In genomic region chr5:157108961-157109360, GRCh38 we compare ENCODE assay signal across 9 cellular contexts. TPM values are rescaled to one million over a fixed set of nuclear protein-coding genes. Genes with fewer than 3 reads are reported as not detected.
DNase-seq lines count a peak whose midpoint lies in the region; ATAC-seq, FAIRE-seq and TF ChIP-seq lines count a peak whose summit lies in the region.
"Had no signal": no experiment of that assay in that cellular context is flagged by ENCODE, and none has a peak within 500 bp of the region (broad histone marks: within the 10 kb centered on the region; RNA-seq: fewer than 3 reads in every experiment).

HAVCR2 (minus strand) TSS chr5:157109044; CDS start chr5:157108983, 61 bp downstream.

- ATAC-seq in HG02588 (IDR thresholded peaks at IDR 0.05; ENCODE audit: unreplicated experiment) (peak; percentile 79), thoracic aorta (ENCODE audit: insufficient number of reproducible peaks, low FRiP score, low read depth) (no peak)

- no peaks in the 10 kb centered on the region for H3K36me3 ChIP-seq in thoracic aorta

- no peaks in the 10 kb centered on the region for H3K27me3 ChIP-seq in thoracic aorta (replicated peaks; ENCODE audit: insufficient read depth)

- peak; percentile 93 for FAIRE-seq in GM12892 (lab: Jason Lieb, UNC)
- FAIRE-seq: H1 had no signal

- DNase-seq in GM12892 (ENCODE audit: insufficient read length) (no peak), NOMO-1 treated with dmso at 0.1 percent for 144 hours (lab: John Stamatoyannopoulos, UW; ENCODE audit: unreplicated experiment) (peak; percentile 15), midbrain (lab: John Stamatoyannopoulos, UW) (peak; percentile 45), thoracic aorta (ENCODE audit: low spot score) (no peak), iPS-NIHi11 (ENCODE audit: low spot score) (no peak), cerebellum (ENCODE audit: low spot score) (no peak)
- peak; percentile 8 for DNase-seq in activated effector memory CD4-positive, alpha-beta T cell treated with Interleukin-2 at 50 U/mL for 16 hours

- peak within 1 kb of the TSS; percentile 64 for H3K4me3 ChIP-seq in thoracic aorta

- no peaks in the 10 kb centered on the region for H3K4me1 ChIP-seq in thoracic aorta (ENCODE audit: control insufficient read depth in 1 of 2, low read depth in 2 of 2)

- H3K9me3 ChIP-seq in thoracic aorta = no peaks in the 10 kb centered on the region

- peak within 1 kb of the TSS in 1 of 2 donors; percentile 38 for H3K27ac ChIP-seq in thoracic aorta

- TF ChIP-seq CTCF in thoracic aorta (IDR thresholded peaks at IDR 0.05) = no peak

- TF ChIP-seq POLR2A in GM12892 (IDR thresholded peaks at IDR 0.05; ENCODE audit: low read depth, low read length) = no peak

RNA-seq across cellular contexts. Expression of gene HAVCR2, which starts in this region (rescaled TPM):
- polyA plus RNA-seq in GM12892 (2012; ENCODE audit: missing spikeins) = 3.7 TPM
- total RNA-seq in thoracic aorta (10 to 100 TPM; 16.8 to 38.0 TPM), cerebellum (4.5 TPM)
- total RNA-seq: H1 had no signal

Comparison
In these comparisons a context has a peak if more than half of its experiments do, and no peak if none do; other contexts are left out.
1. DNase-seq: peak in NOMO-1 treated with dmso at 0.1 percent for 144 hours (single experiment), activated effector memory CD4-positive, alpha-beta T cell treated with Interleukin-2 at 50 U/mL for 16 hours (single experiment) and midbrain (single experiment); none in GM12892 (single experiment), thoracic aorta (single experiment), iPS-NIHi11 (single experiment) and cerebellum (single experiment).